ENCODE assay signal across 8 cellular contexts in genomic region chr16:4475880-4476790, GRCh38. TPM values are rescaled to one million over a fixed set of nuclear protein-coding genes. Genes with fewer than 3 reads are reported as not detected.
A peak's percentile ranks its signal among the peaks of the same experiment; 100 is the strongest.
DNase-seq lines count a peak whose midpoint lies in the region; ATAC-seq and TF ChIP-seq lines count a peak whose summit lies in the region.

HMOX2 (plus strand) TSS chr16:4476398; CDS start chr16:4505525, 29,127 bp downstream.

- H3K79me2 ChIP-seq in smooth muscle cell (ENCODE audit: low read depth) = peaks cover 32% of the 10 kb centered on the region

- DNase-seq in ACHN (peak; percentile 95), NCI-H2196 (lab: John Stamatoyannopoulos, UW; ENCODE audit: unreplicated experiment) (peak; percentile 95), breast epithelium (ENCODE audit: low spot score in 2 of 2) (peak; percentile 87 to 93), smooth muscle cell (lab: John Stamatoyannopoulos, UW; ENCODE audit: unreplicated experiment) (peak; percentile 77)

- peak within 1 kb of the TSS; percentile 75 for H2AFZ ChIP-seq in smooth muscle cell (ENCODE audit: low read depth)

- peak within 1 kb of the TSS; percentile 90 for H3K4me2 ChIP-seq in smooth muscle cell

- H3F3A ChIP-seq in smooth muscle cell (ENCODE audit: low read depth) = peaks cover 4% of the 10 kb centered on the region

- H4K20me1 ChIP-seq in smooth muscle cell (ENCODE audit: low read depth) = peaks cover 11% of the 10 kb centered on the region

- in situ Hi-C loops in ACHN (cut with HindIII; ENCODE audit: low pct_ligation_motif_present, low pct_unique_long_range_greater_than_20kb, low sequenced_read_pairs) = no loop called here

- H3K4me1 ChIP-seq in breast epithelium (no peaks in the 10 kb centered on the region), iPS-20b (ENCODE audit: insufficient read depth, low read length) (no peaks in the 10 kb centered on the region), smooth muscle cell (ENCODE audit: low read depth) (no peaks in the 10 kb centered on the region)

- intact Hi-C loops in breast epithelium (cut with DNase I; ENCODE audit: low total_unique reads) = no loop called here

- H3K27me3 ChIP-seq in breast epithelium (no peaks in the 10 kb centered on the region), iPS-20b (ENCODE audit: insufficient read depth, low read length) (no peaks in the 10 kb centered on the region), smooth muscle cell (ENCODE audit: low read depth) (no peaks in the 10 kb centered on the region)

- 12% methylated on average over 58 of the region's 70 CpGs for WGBS in smooth muscle cell (ENCODE audit: low lambda C conversion rate)

- TF ChIP-seq CTCF in VCaP (conservative IDR thresholded peaks at IDR 0.05) (peak; percentile 65), breast epithelium (IDR thresholded peaks at IDR 0.05) (peak in 1 of 3 donors; percentile 9), smooth muscle cell (IDR thresholded peaks at IDR 0.05; ENCODE audit: borderline replicate concordance, insufficient read depth, poor library complexity, severe bottlenecking) (peak; percentile 38)

- H3K36me3 ChIP-seq in breast epithelium (no peaks in the 10 kb centered on the region), iPS-20b (ENCODE audit: insufficient read depth, low read depth, low read length) (peaks cover 5% of the 10 kb centered on the region), smooth muscle cell (ENCODE audit: low read depth) (no peaks in the 10 kb centered on the region)

- peak within 1 kb of the TSS; percentile 80 to 100 (median 94) for H3K4me3 ChIP-seq in breast epithelium
- H3K4me3 ChIP-seq in iPS-20b (ENCODE audit: low read length) = peak within 1 kb of the TSS; percentile 70
- peak within 1 kb of the TSS; percentile 73 for H3K4me3 ChIP-seq in smooth muscle cell

- H3K9me3 ChIP-seq in breast epithelium (no peaks in the 10 kb centered on the region), iPS-20b (ENCODE audit: insufficient read depth, low read depth, low read length) (no peaks in the 10 kb centered on the region), smooth muscle cell (replicated peaks; ENCODE audit: low read depth) (no peaks in the 10 kb centered on the region)

- ATAC-seq in GM18867 (IDR thresholded peaks at IDR 0.05; ENCODE audit: unreplicated experiment) = peak; percentile 88
- peak; percentile 82 for ATAC-seq in HG03103 (IDR thresholded peaks at IDR 0.05; ENCODE audit: low read depth, unreplicated experiment)

- TF ChIP-seq POLR2A in breast epithelium (IDR thresholded peaks at IDR 0.05) = no peak

- peak within 1 kb of the TSS; percentile 71; the same call in 1 of the 2 replicates for H3K9ac ChIP-seq in iPS-20b (ENCODE audit: low read depth, low read length)
- H3K9ac ChIP-seq in smooth muscle cell (ENCODE audit: low read depth) = peak within 1 kb of the TSS; percentile 64

- H3K27ac ChIP-seq in VCaP (peak within 1 kb of the TSS; percentile 82), breast epithelium (peak within 1 kb of the TSS; percentile 88 to 93), iPS-20b (ENCODE audit: low read length) (no peak within 1 kb of the TSS), smooth muscle cell (ENCODE audit: low read depth) (peak within 1 kb of the TSS; percentile 55)

RNA-seq across cellular contexts. Expression of gene HMOX2, which starts in this region (rescaled TPM):
- 10 to 100 TPM; 53.6 to 87.7 (median 65.9) TPM for total RNA-seq in breast epithelium
- total RNA-seq in smooth muscle cell = 26.7 and 35.3 TPM in 2 replicates
- 54.2 and 62.6 TPM in 2 replicates for polyA plus RNA-seq in smooth muscle cell
